In the genomic region with DNA sequence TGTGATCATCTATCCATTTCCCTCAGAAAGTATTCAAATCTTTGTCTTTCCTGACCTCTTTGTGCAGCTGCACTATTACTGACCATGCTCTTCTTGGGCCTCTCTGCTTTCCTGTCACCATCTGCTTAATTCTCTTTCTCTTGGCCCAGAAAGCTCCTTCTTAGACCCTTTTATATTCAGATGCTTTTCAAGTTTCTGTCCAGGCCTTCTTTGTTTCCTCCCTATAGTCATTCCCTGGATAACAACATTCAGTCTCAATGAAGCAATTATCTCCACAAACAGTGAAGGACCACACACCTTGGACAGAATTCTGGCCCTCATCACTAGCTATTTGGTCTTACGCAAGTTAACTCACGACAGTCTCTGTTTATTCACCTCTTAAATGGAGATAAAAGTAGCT, we compare ENCODE assay signal across 32 cellular contexts.
DNase-seq lines count a peak whose midpoint lies in the region; ATAC-seq lines count a peak whose summit lies in the region.
"Had no signal": no experiment of that assay in that cellular context is flagged by ENCODE, and none has a peak within 500 bp of the region (broad histone marks: within the 10 kb centered on the region; RNA-seq: fewer than 3 reads in every experiment).

No MANE protein-coding gene starts in this region.

- no peaks in the 10 kb centered on the region for H3K27me3 Mint-ChIP-seq in activated naive CD4-positive, alpha-beta T cell treated with anti-CD3 and anti-CD28 coated beads, Interleukin-2, amount 50 U/mL, for 24 hours
- H3K27me3 Mint-ChIP-seq in T-helper 17 cell (no peaks in the 10 kb centered on the region), naive B cell (no peaks in the 10 kb centered on the region)
- no peaks in the 10 kb centered on the region for H3K27me3 Mint-ChIP-seq in natural killer cell treated with Interleukin-12 subunit alpha and Interleukin-12 subunit beta and Interleukin-15 and Interleukin-18, amount 100 ng/mL, for 72 hours
- H3K27me3 Mint-ChIP-seq: activated CD4-positive, alpha-beta memory T cell treated with anti-CD3 and anti-CD28 coated beads for 36 hours had no signal

- H3K36me3 Mint-ChIP-seq in activated naive CD4-positive, alpha-beta T cell treated with anti-CD3 and anti-CD28 coated beads, Interleukin-2, amount 50 U/mL, for 24 hours, result peaks cover 2% of the 10 kb centered on the region
- peaks cover 2% of the 10 kb centered on the region for H3K36me3 Mint-ChIP-seq in T-helper 17 cell (ENCODE audit: low read depth)
- peaks cover 0 to 5% of the 10 kb centered on the region in 2 donors for H3K36me3 Mint-ChIP-seq in naive B cell
- no peaks in the 10 kb centered on the region for H3K36me3 Mint-ChIP-seq in natural killer cell treated with Interleukin-12 subunit alpha and Interleukin-12 subunit beta and Interleukin-15 and Interleukin-18, amount 100 ng/mL, for 72 hours

- H3K4me1 Mint-ChIP-seq in activated naive CD4-positive, alpha-beta T cell treated with anti-CD3 and anti-CD28 coated beads, Interleukin-2, amount 50 U/mL, for 24 hours, result peaks cover 16% of the 10 kb centered on the region
- H3K4me1 Mint-ChIP-seq in T-helper 17 cell, result peaks cover 18% of the 10 kb centered on the region
- peaks cover 4 to 12% (median 11%) of the 10 kb centered on the region in 3 donors for H3K4me1 Mint-ChIP-seq in naive B cell
- peaks cover 17 to 21% of the 10 kb centered on the region in 2 donors for H3K4me1 Mint-ChIP-seq in natural killer cell treated with Interleukin-12 subunit alpha and Interleukin-12 subunit beta and Interleukin-15 and Interleukin-18, amount 100 ng/mL, for 72 hours (ENCODE audit: low read depth in 2 of 2)
- H3K4me1 Mint-ChIP-seq: CD14-positive monocyte had no signal

- ATAC-seq in T-helper 17 cell, result no peak
- no peak for ATAC-seq in naive B cell (ENCODE audit: low read depth in 2 of 2)
- ATAC-seq in natural killer cell treated with Interleukin-12 subunit alpha and Interleukin-12 subunit beta and Interleukin-15 and Interleukin-18, amount 100 ng/mL, for 72 hours, result no peak
- ATAC-seq: activated CD4-positive, CD25-positive, alpha-beta regulatory T cell treated with anti-CD3 and anti-CD28 coated beads, Interleukin-2, amount 50 U/mL, for 24 hours; gastrocnemius medialis; left cardiac atrium had no signal

- no peak overlapping the region for H3K4me3 Mint-ChIP-seq in activated naive CD4-positive, alpha-beta T cell treated with anti-CD3 and anti-CD28 coated beads, Interleukin-2, amount 50 U/mL, for 24 hours
- H3K4me3 Mint-ChIP-seq in T-helper 17 cell (no peak overlapping the region), naive B cell (no peak overlapping the region)
- no peak overlapping the region for H3K4me3 Mint-ChIP-seq in natural killer cell treated with Interleukin-12 subunit alpha and Interleukin-12 subunit beta and Interleukin-15 and Interleukin-18, amount 100 ng/mL, for 72 hours
- H3K4me3 Mint-ChIP-seq: activated CD4-positive, alpha-beta memory T cell treated with anti-CD3 and anti-CD28 coated beads for 36 hours; CD14-positive monocyte; immature natural killer cell; T-helper 1 cell treated with Interleukin-12 subunit alpha and Interleukin-12 subunit beta and Interleukin-4 antibody, amounts not matched to agents 30 μg/mL and 1 μg/mL, for 36 hours had no signal

- H3K27ac Mint-ChIP-seq in activated naive CD4-positive, alpha-beta T cell treated with anti-CD3 and anti-CD28 coated beads, Interleukin-2, amount 50 U/mL, for 24 hours, result peak overlapping the region; percentile 27
- H3K27ac Mint-ChIP-seq in T-helper 17 cell (peak overlapping the region; percentile 81), naive B cell (peak overlapping the region in 5 of 6 donors; percentile 10 to 91 (median 25))
- peak overlapping the region in 1 of 2 donors; percentile 7 for H3K27ac Mint-ChIP-seq in natural killer cell treated with Interleukin-12 subunit alpha and Interleukin-12 subunit beta and Interleukin-15 and Interleukin-18, amount 100 ng/mL, for 72 hours
- H3K27ac Mint-ChIP-seq: activated CD4-positive, alpha-beta memory T cell treated with anti-CD3 and anti-CD28 coated beads for 36 hours; T-helper 1 cell treated with Interleukin-12 subunit alpha and Interleukin-12 subunit beta and Interleukin-4 antibody, amounts not matched to agents 30 μg/mL and 1 μg/mL, for 36 hours had no signal

- no peak for DNase-seq in activated naive CD4-positive, alpha-beta T cell (lab: John Stamatoyannopoulos, UW)
- DNase-seq in T-helper 17 cell, result no peak
- no peak for DNase-seq in naive B cell
- DNase-seq in SHP77 (lab: John Stamatoyannopoulos, UW), result no peak
- DNase-seq in hepatic stellate cell (ENCODE audit: low spot score), result no peak
- no peak for DNase-seq in natural killer cell treated with Interleukin-12 subunit alpha and Interleukin-12 subunit beta and Interleukin-15 and Interleukin-18, amount 100 ng/mL, for 72 hours (ENCODE audit: low spot score)
- DNase-seq in cerebellar nuclear complex (lab: John Stamatoyannopoulos, UW), result no peak
- DNase-seq: 8988T; activated CD4-positive, alpha-beta memory T cell treated with anti-CD3 and anti-CD28 coated beads for 36 hours; activated CD8-positive, alpha-beta memory T cell treated with anti-CD3 and anti-CD28 coated beads, Interleukin-2, amount 50 U/mL, for 4 hours; activated naive CD4-positive, alpha-beta T cell treated with anti-CD3 and anti-CD28 coated beads, Interleukin-2, amount 50 U/mL, for 16 hours; anterior cingulate cortex; gastrocnemius medialis; GOT3; hippocampal formation; immature natural killer cell; Kasumi-1; left cardiac atrium; NCI-H1417 treated with DMSO at 0.1 percent for 48 hours; NCI-H2029 treated with DMSO at 0.1 percent for 48 hours; NCI-H526; NK-92 treated with Interleukin-12 subunit alpha and Interleukin-12 subunit beta, amount 100 ng/mL, for 24 hours; PC-9; sigmoid colon; SK-N-SH; stimulated activated CD4-positive, alpha-beta T cell treated with anti-CD3 and anti-CD28 coated beads, Interleukin-4, amount 100 ng/mL, for 24 hours; substantia nigra; trophoblast cell had no signal

- no peaks in the 10 kb centered on the region for H3K9me3 Mint-ChIP-seq in activated naive CD4-positive, alpha-beta T cell treated with anti-CD3 and anti-CD28 coated beads, Interleukin-2, amount 50 U/mL, for 24 hours
- H3K9me3 Mint-ChIP-seq in naive B cell, result peaks cover 0 to 3% (median 0%) of the 10 kb centered on the region in 7 donors
- no peaks in the 10 kb centered on the region for H3K9me3 Mint-ChIP-seq in natural killer cell treated with Interleukin-12 subunit alpha and Interleukin-12 subunit beta and Interleukin-15 and Interleukin-18, amount 100 ng/mL, for 72 hours
- H3K9me3 Mint-ChIP-seq: immature natural killer cell; T-helper 1 cell treated with Interleukin-12 subunit alpha and Interleukin-12 subunit beta and Interleukin-4 antibody, amounts not matched to agents 30 μg/mL and 1 μg/mL, for 36 hours had no signal

- H3K9me3 ChIP-seq in T-helper 17 cell (ENCODE audit: control insufficient read depth, low read length, poor library complexity, severe bottlenecking), result no peaks in the 10 kb centered on the region
- H3K9me3 ChIP-seq: gastrocnemius medialis, sigmoid colon had no signal
